12 cellular contexts compared by ENCODE assay signal in the genomic region with DNA sequence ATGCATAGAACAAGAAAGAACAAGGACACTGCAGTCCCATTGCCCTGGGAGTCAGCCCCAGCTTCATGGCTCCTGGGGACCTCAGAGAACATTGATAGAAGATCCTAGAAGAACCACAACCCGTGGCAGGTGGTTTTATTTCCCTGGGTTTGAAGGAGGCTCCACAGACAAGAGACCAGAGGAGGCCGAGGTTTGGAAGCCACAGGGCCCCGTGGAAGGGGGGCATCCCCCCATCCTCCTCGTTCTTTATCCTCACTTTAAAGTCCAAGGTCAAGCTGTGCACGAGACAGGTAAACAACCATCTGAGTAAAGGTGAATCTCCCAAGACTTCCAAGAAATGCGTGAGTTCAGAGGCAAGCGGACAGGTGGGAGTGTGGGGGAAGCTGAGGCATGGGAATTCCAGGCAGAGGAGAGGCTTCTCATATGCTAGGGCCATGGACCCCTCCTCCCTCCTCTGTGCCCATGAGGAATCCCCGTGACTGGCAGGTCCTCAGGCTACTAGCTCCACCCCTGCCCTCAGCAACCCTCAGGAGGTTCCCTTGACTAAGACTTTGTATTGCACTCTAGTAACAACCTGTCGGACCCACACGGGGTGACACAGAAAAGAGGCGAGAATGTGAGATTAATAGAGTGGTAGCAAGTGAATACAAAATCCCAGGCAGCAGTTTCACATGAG. TPM values are rescaled to one million over a fixed set of nuclear protein-coding genes. Genes with fewer than 3 reads are reported as not detected.
DNase-seq lines count a peak whose midpoint lies in the region; ATAC-seq, FAIRE-seq and TF ChIP-seq lines count a peak whose summit lies in the region.
"Had no signal": no experiment of that assay in that cellular context is flagged by ENCODE, and none has a peak within 500 bp of the region (broad histone marks: within the 10 kb centered on the region; RNA-seq: fewer than 3 reads in every experiment).

No MANE protein-coding gene starts in this region.

- 0 out of 2 replicates have a peak overlapping the region, but pooled peaks have one; percentile 8 for H2AK5ac ChIP-seq in H1 (ENCODE audit: low read depth, low read length)

- peak overlapping the region; percentile 51 to 81 (median 76) for H3K27ac ChIP-seq in BLaER1 treated with 17β-estradiol and CSF1 and Interleukin-3, amounts not matched to agents 10 nM and 100 nM
- H3K27ac ChIP-seq in GM23338 (ENCODE audit: low read depth) (no peak overlapping the region), H1 (ENCODE audit: low read depth, low read length) (no peak overlapping the region)
- H3K27ac ChIP-seq: C4-2B had no signal

- H3K56ac ChIP-seq in H1 (replicated peaks; ENCODE audit: insufficient read length, low read depth, low read length) = no peak overlapping the region

- DNase-seq in GM23338 (ENCODE audit: low spot score) (peak; percentile 56), H1 (ENCODE audit: low read depth in 1 of 2, low spot score in 2 of 2) (no peak), neural crest cell (ENCODE audit: low read depth, low spot score) (no peak), NCI-H1092 treated with DMSO at 0.1 percent for 48 hours (lab: John Stamatoyannopoulos, UW) (no peak), activated gamma-delta T cell (lab: John Stamatoyannopoulos, UW) (no peak), NCI-H1930 (lab: John Stamatoyannopoulos, UW) (no peak)
- DNase-seq in stimulated activated CD4-positive, alpha-beta T cell treated with anti-CD3 and anti-CD28 coated beads, Interleukin-4, amount 100 ng/mL, for 4 hours = no peak
- DNase-seq: NCI-H2029 had no signal

- H3K9me3 ChIP-seq in BLaER1 treated with 17β-estradiol and CSF1 and Interleukin-3, amounts not matched to agents 10 nM and 100 nM (replicated peaks in 1 of 11) = no peaks in the 10 kb centered on the region
- H3K9me3 ChIP-seq in H1 (ENCODE audit: insufficient read depth in 2 of 2, low read depth in 1 of 2, low read length in 1 of 2) = no peaks in the 10 kb centered on the region

- H4K20me1 ChIP-seq in BLaER1 treated with 17β-estradiol and CSF1 and Interleukin-3, amounts not matched to agents 10 nM and 100 nM = peaks cover 0 to 25% (median 0%) of the 10 kb centered on the region in 11 experiments; a peak in 5 of 22 replicates
- H4K20me1 ChIP-seq in GM23338 (replicated peaks; ENCODE audit: insufficient read depth) (no peaks in the 10 kb centered on the region), H1 (replicated peaks in 1 of 2; ENCODE audit: control insufficient read depth in 1 of 2, insufficient read depth in 2 of 2, low read length in 2 of 2) (no peaks in the 10 kb centered on the region)

- no peaks in the 10 kb centered on the region for H3K9me2 ChIP-seq in GM23338 (ENCODE audit: insufficient read depth)

- TF ChIP-seq RAD21 in H1 (IDR thresholded peaks at IDR 0.05 in 1 of 2, conservative IDR thresholded peaks at IDR 0.05 in 1 of 2; ENCODE audit: low read depth in 2 of 2, low read length in 2 of 2) = no peak

- H3K27me3 Mint-ChIP-seq in GM23338 (ENCODE audit: insufficient read depth, low read depth, poor library complexity) (peaks cover 7% of the 10 kb centered on the region), neural crest cell (ENCODE audit: low read depth) (no peaks in the 10 kb centered on the region)

- H3K27ac Mint-ChIP-seq in GM23338 (no peak overlapping the region), neural crest cell (ENCODE audit: unreplicated experiment) (peak overlapping the region; percentile 51)

- no peak overlapping the region for H3K14ac ChIP-seq in H1 (ENCODE audit: insufficient read length)

- TF ChIP-seq CTCF in GM23338 (conservative IDR thresholded peaks at IDR 0.05; ENCODE audit: low read depth in 2 of 2) (no peak), H1 (IDR thresholded peaks at IDR 0.05; ENCODE audit: control extremely low read depth in 1 of 3, insufficient read depth in 1 of 3, low read depth in 1 of 3, low read length in 3 of 3) (no peak), neural crest cell (conservative IDR thresholded peaks at IDR 0.05) (no peak)

- no peaks in the 10 kb centered on the region for H3K79me2 ChIP-seq in GM23338 (replicated peaks; ENCODE audit: insufficient read depth)
- no peaks in the 10 kb centered on the region for H3K79me2 ChIP-seq in H1 (ENCODE audit: control insufficient read depth in 1 of 2, insufficient read depth in 2 of 2, low read length in 2 of 2)

- no peak overlapping the region for H3K4me3 Mint-ChIP-seq in GM23338
- H3K4me3 Mint-ChIP-seq in neural crest cell = no peak overlapping the region

- H2BK120ac ChIP-seq in H1 (replicated peaks; ENCODE audit: low read depth, low read length) = no peak overlapping the region

- no peak overlapping the region for H4K5ac ChIP-seq in H1 (ENCODE audit: insufficient read length, low read depth, low read length)

- no peak overlapping the region for H3K4ac ChIP-seq in H1 (replicated peaks; ENCODE audit: insufficient read length, low read depth, low read length)

- no peak overlapping the region for H4K91ac ChIP-seq in H1 (replicated peaks; ENCODE audit: insufficient read length, low read length)

- H3K4me2 ChIP-seq in BLaER1 treated with 17β-estradiol and CSF1 and Interleukin-3, amounts not matched to agents 10 nM and 100 nM = peak overlapping the region; percentile 92 to 99 (median 96)
- no peak overlapping the region for H3K4me2 ChIP-seq in GM23338
- no peak overlapping the region for H3K4me2 ChIP-seq in H1 (ENCODE audit: insufficient read depth in 1 of 2, low read depth in 2 of 2, low read length in 2 of 2)

- no peaks in the 10 kb centered on the region for H3K79me1 ChIP-seq in H1 (ENCODE audit: low read depth, low read length)

- H3K18ac ChIP-seq in H1 (ENCODE audit: extremely low read depth, low read length) = peak overlapping the region; percentile 60

- CTCF ChIA-PET in H1 (lab: Charles Lee; ENCODE audit: partially characterized antibody) = interaction anchor here (0.6 to 1.0 kb wide), 2 partner anchors 61 to 920 kb away, joined by 3 read pairs; no protein-coding TSS in a partner anchor

- 0 out of 2 replicates have a peak overlapping the region, but pooled peaks have one; percentile 61 for H2BK15ac ChIP-seq in H1 (ENCODE audit: low read length)

- peak; percentile 29 for ATAC-seq in GM23338

- 88% methylated on average over 11 of the region's 11 CpGs; no CpG with 5 or more reads in 1 of the 2 experiments for WGBS in H1 (ENCODE audit: extremely low coverage in 1 of 2, insufficient coverage in 1 of 2, insufficient read length in 1 of 2, insufficient replicate concordance in 2 of 2, low coverage in 1 of 2, low lambda C conversion rate in 2 of 2, missing lambda C conversion rate in 1 of 2), 2 experiments

- H2AFZ ChIP-seq in GM23338 (no peak overlapping the region), H1 (ENCODE audit: low read length) (no peak overlapping the region)

- no peaks in the 10 kb centered on the region for H3K23me2 ChIP-seq in H1 (ENCODE audit: low read depth, low read length)

- H2BK12ac ChIP-seq in H1 (ENCODE audit: low read depth, low read length) = 0 out of 2 replicates have a peak overlapping the region, but pooled peaks have one; percentile 27

- H3K9me3 Mint-ChIP-seq in GM23338 = no peaks in the 10 kb centered on the region
- H3K9me3 Mint-ChIP-seq in neural crest cell = no peaks in the 10 kb centered on the region

- no peak overlapping the region; the same call in 1 of the 2 replicates for H2BK5ac ChIP-seq in H1 (ENCODE audit: low read depth, low read length)

- no peak for TF ChIP-seq POLR2A in H1 (IDR thresholded peaks at IDR 0.05; ENCODE audit: control extremely low read depth in 1 of 2, low read depth in 2 of 2, low read length in 2 of 2)

- no peak overlapping the region for H3K23ac ChIP-seq in H1 (ENCODE audit: insufficient read length)

- H3K4me1 Mint-ChIP-seq in GM23338 (peaks cover 15% of the 10 kb centered on the region; the same call in 2 of the 3 replicates), neural crest cell (no peaks in the 10 kb centered on the region)

- peak overlapping the region; percentile 15 to 75 (median 54); a peak in 17 of 20 replicates for H3K4me3 ChIP-seq in BLaER1 treated with 17β-estradiol and CSF1 and Interleukin-3, amounts not matched to agents 10 nM and 100 nM
- H3K4me3 ChIP-seq in GM23338 = no peak overlapping the region
- H3K4me3 ChIP-seq in H1 (ENCODE audit: extremely low read depth in 1 of 4, insufficient read depth in 2 of 4, low read depth in 3 of 4, low read length in 4 of 4) = no peak overlapping the region

- H3F3A ChIP-seq in GM23338 (replicated peaks; ENCODE audit: low read depth) = no peaks in the 10 kb centered on the region

- H3K9ac ChIP-seq in BLaER1 treated with 17β-estradiol and CSF1 and Interleukin-3, amounts not matched to agents 10 nM and 100 nM = peak overlapping the region; percentile 58 to 79 (median 73)
- H3K9ac ChIP-seq in H1 (replicated peaks in 1 of 4; ENCODE audit: extremely low read depth in 1 of 4, low read depth in 3 of 4, low read length in 3 of 4) = no peak overlapping the region

- no peak for FAIRE-seq in H1 (lab: Jason Lieb, UNC)
- FAIRE-seq: TTC549 had no signal

- H3K27me3 ChIP-seq in BLaER1 treated with 17β-estradiol and CSF1 and Interleukin-3, amounts not matched to agents 10 nM and 100 nM = no peaks in the 10 kb centered on the region
- H3K27me3 ChIP-seq in GM23338 (ENCODE audit: insufficient read depth) (no peaks in the 10 kb centered on the region), H1 (replicated peaks in 1 of 4; ENCODE audit: control insufficient read depth in 3 of 4, extremely low read depth in 1 of 4, insufficient read depth in 3 of 4, low read length in 3 of 4) (no peaks in the 10 kb centered on the region)

- peaks cover 26 to 52% (median 39%) of the 10 kb centered on the region in 10 experiments for H3K4me1 ChIP-seq in BLaER1 treated with 17β-estradiol and CSF1 and Interleukin-3, amounts not matched to agents 10 nM and 100 nM
- H3K4me1 ChIP-seq in GM23338 (ENCODE audit: insufficient read depth) = no peaks in the 10 kb centered on the region; the same call in 1 of the 2 replicates
- H3K4me1 ChIP-seq in H1 (replicated peaks in 1 of 4; ENCODE audit: control insufficient read depth in 3 of 4, insufficient read depth in 4 of 4, low read length in 3 of 4) = peaks cover 0 to 16% (median 6%) of the 10 kb centered on the region in 4 experiments; a peak in 3 of 7 replicates

- H3K36me3 Mint-ChIP-seq in GM23338 (ENCODE audit: low read depth) = no peaks in the 10 kb centered on the region
- H3K36me3 Mint-ChIP-seq in neural crest cell (ENCODE audit: low read depth) = no peaks in the 10 kb centered on the region

- POLR2A ChIA-PET in H1 (lab: Charles Lee; ENCODE audit: partially characterized antibody) = no interaction called here

- peaks cover 4 to 35% (median 25%) of the 10 kb centered on the region in 11 experiments; a peak in 18 of 22 replicates for H3K36me3 ChIP-seq in BLaER1 treated with 17β-estradiol and CSF1 and Interleukin-3, amounts not matched to agents 10 nM and 100 nM
- H3K36me3 ChIP-seq in GM23338 (ENCODE audit: insufficient read depth) (no peaks in the 10 kb centered on the region), H1 (ENCODE audit: control insufficient read depth in 2 of 4, insufficient read depth in 4 of 4, low read length in 3 of 4) (no peaks in the 10 kb centered on the region)

- H4K8ac ChIP-seq in H1 (ENCODE audit: extremely low read depth, insufficient read depth, low read length) = 0 out of 2 replicates have a peak overlapping the region, but pooled peaks have one; percentile 71

- no peak for TF ChIP-seq EP300 in H1 (IDR thresholded peaks at IDR 0.05; ENCODE audit: borderline replicate concordance in 1 of 2, low read depth in 2 of 2, low read length in 2 of 2)

- H2BK20ac ChIP-seq in H1 (ENCODE audit: low read length) = no peak overlapping the region

RNA-seq across cellular contexts. Expression of a gene that starts 0.9 kb away (rescaled TPM):
- total RNA-seq in GM23338 (2014; rRNA removed; shearing (Covaris generic)) = 1.7 and 3.5 TPM in 2 replicates
- polyA plus RNA-seq in GM23338 (2016; fragmentation: Nextera tagmentation; extraction: Ambion mirVana) = 2.2 and 2.4 TPM in 2 replicates
- total RNA-seq in H1 (2021; fragmentation: NEBNext Ultra II Directional; extraction: Animal tissue kit (Norgen Biotek cat#: 25700)) = 3.4 and 4.0 TPM in 2 replicates
- 2.0 and 2.1 TPM in 2 replicates for polyA plus RNA-seq in H1 (2011; rRNA removed)
- polyA plus RNA-seq in H1 (2011; cell fraction: cytosol; rRNA removed) = 1.5 TPM
- polyA plus RNA-seq in H1 (2011; cell fraction: nucleus; rRNA removed) = 1.4 TPM
- polyA plus RNA-seq in H1 (2012, experiment 1 of 2) = 1.5 to 4.1 TPM (median 2.7 TPM) in 4 replicates
- 2.9 TPM for polyA plus RNA-seq in H1 (2012, experiment 2 of 2)
- 3.4 TPM for polyA plus RNA-seq in H1 (2013, experiment 1 of 2)
- 3.3 TPM for polyA plus RNA-seq in H1 (2013, experiment 2 of 2)
- polyA minus RNA-seq in H1 (2011; rRNA and poly(A)+ RNA removed) = 0.50 and 0.83 TPM in 2 replicates
- polyA minus RNA-seq in H1 (2011; cell fraction: cytosol; rRNA and poly(A)+ RNA removed) = 1.0 TPM
- 1.6 TPM for polyA minus RNA-seq in H1 (2011; cell fraction: nucleus; rRNA and poly(A)+ RNA removed)
- total RNA-seq in neural crest cell = 0.96 and 1.7 TPM in 2 replicates

RNA-seq across cellular contexts. Expression of a gene that starts 13.9 kb away (rescaled TPM):
- 0.12 and 0.17 TPM in 2 replicates for total RNA-seq in GM23338 (2014; rRNA removed; shearing (Covaris generic))
- polyA plus RNA-seq in GM23338 (2016; fragmentation: Nextera tagmentation; extraction: Ambion mirVana) (0.34 TPM in 1 of 2 replicates, not detected in the other), H1 (2011; rRNA removed) (0.29 and 0.44 TPM in 2 replicates)
- 0.23 and 0.35 TPM in 2 replicates for total RNA-seq in H1 (2021; fragmentation: NEBNext Ultra II Directional; extraction: Animal tissue kit (Norgen Biotek cat#: 25700))
- polyA plus RNA-seq in H1 (2011; cell fraction: cytosol; rRNA removed) = 0.40 TPM
- polyA plus RNA-seq in H1 (2011; cell fraction: nucleus; rRNA removed) = 0.86 TPM
- 0.32 to 0.53 TPM (median 0.39 TPM) in 3 of 4 replicates, not detected in the other for polyA plus RNA-seq in H1 (2012, experiment 1 of 2)
- not detected for polyA plus RNA-seq in H1 (2012, experiment 2 of 2)
- 0.49 TPM for polyA plus RNA-seq in H1 (2013, experiment 1 of 2)
- polyA plus RNA-seq in H1 (2013, experiment 2 of 2) = 0.40 TPM
- not detected in 2 replicates for polyA minus RNA-seq in H1 (2011; rRNA and poly(A)+ RNA removed)
- polyA minus RNA-seq in H1 (2011; cell fraction: cytosol; rRNA and poly(A)+ RNA removed) = not detected
- not detected for polyA minus RNA-seq in H1 (2011; cell fraction: nucleus; rRNA and poly(A)+ RNA removed)
- total RNA-seq in neural crest cell = 0.23 TPM in 1 of 2 replicates, not detected in the other
- total RNA-seq: LHCN-M2 had no signal

RNA-seq across cellular contexts. Expression of a gene that starts 27.1 kb away (rescaled TPM):
- 0.14 TPM in 1 of 2 replicates, not detected in the other for total RNA-seq in GM23338 (2014; rRNA removed; shearing (Covaris generic))
- polyA plus RNA-seq in GM23338 (2016; fragmentation: Nextera tagmentation; extraction: Ambion mirVana) (not detected in 2 replicates), H1 (2011; rRNA removed) (0.05 and 0.09 TPM in 2 replicates)
- not detected in 2 replicates for total RNA-seq in H1 (2021; fragmentation: NEBNext Ultra II Directional; extraction: Animal tissue kit (Norgen Biotek cat#: 25700))
- not detected for polyA plus RNA-seq in H1 (2011; cell fraction: cytosol; rRNA removed)
- not detected for polyA plus RNA-seq in H1 (2011; cell fraction: nucleus; rRNA removed)
- polyA plus RNA-seq in H1 (2012, experiment 1 of 2) = 0.36 TPM in 1 of 4 replicates, not detected in the others
- 0.25 TPM for polyA plus RNA-seq in H1 (2012, experiment 2 of 2)
- polyA plus RNA-seq in H1 (2013, experiment 1 of 2) = not detected
- polyA plus RNA-seq in H1 (2013, experiment 2 of 2) = 0.06 TPM
- polyA minus RNA-seq in H1 (2011; rRNA and poly(A)+ RNA removed) = not detected in 2 replicates
- polyA minus RNA-seq in H1 (2011; cell fraction: cytosol; rRNA and poly(A)+ RNA removed) = not detected
- polyA minus RNA-seq in H1 (2011; cell fraction: nucleus; rRNA and poly(A)+ RNA removed) = not detected
- not detected in 2 replicates for total RNA-seq in neural crest cell

RNA-seq across cellular contexts. Expression of a gene that starts 57.0 kb away (rescaled TPM):
- 10.0 and 10.8 TPM in 2 replicates for total RNA-seq in GM23338 (2014; rRNA removed; shearing (Covaris generic))
- polyA plus RNA-seq in GM23338 (2016; fragmentation: Nextera tagmentation; extraction: Ambion mirVana) (17.6 and 20.0 TPM in 2 replicates), H1 (2011; rRNA removed) (3.1 and 5.8 TPM in 2 replicates)
- 22.7 and 23.2 TPM in 2 replicates for total RNA-seq in H1 (2021; fragmentation: NEBNext Ultra II Directional; extraction: Animal tissue kit (Norgen Biotek cat#: 25700))
- 4.9 TPM for polyA plus RNA-seq in H1 (2011; cell fraction: cytosol; rRNA removed)
- polyA plus RNA-seq in H1 (2011; cell fraction: nucleus; rRNA removed) = 15.2 TPM
- polyA plus RNA-seq in H1 (2012, experiment 1 of 2) = 18.0 to 25.6 TPM (median 21.2 TPM) in 4 replicates
- 16.2 TPM for polyA plus RNA-seq in H1 (2012, experiment 2 of 2)
- polyA plus RNA-seq in H1 (2013, experiment 1 of 2) = 18.4 TPM
- 15.5 TPM for polyA plus RNA-seq in H1 (2013, experiment 2 of 2)
- 1.1 and 5.2 TPM in 2 replicates for polyA minus RNA-seq in H1 (2011; rRNA and poly(A)+ RNA removed)
- polyA minus RNA-seq in H1 (2011; cell fraction: cytosol; rRNA and poly(A)+ RNA removed) = 4.7 TPM
- 15.0 TPM for polyA minus RNA-seq in H1 (2011; cell fraction: nucleus; rRNA and poly(A)+ RNA removed)
- total RNA-seq in neural crest cell = 34.4 and 41.1 TPM in 2 replicates

Comparison
In these comparisons a context has a peak if more than half of its experiments do, and no peak if none do; other contexts are left out.
1. H3K27ac ChIP-seq: peak in BLaER1 treated with 17β-estradiol and CSF1 and Interleukin-3, amounts not matched to agents 10 nM and 100 nM (11 of 11); none in GM23338 (single experiment) and H1 (single experiment).
2. H3K4me2 ChIP-seq: peak in BLaER1 treated with 17β-estradiol and CSF1 and Interleukin-3, amounts not matched to agents 10 nM and 100 nM (11 of 11); none in GM23338 (single experiment) and H1 (0 of 2).
3. H3K4me3 ChIP-seq: peak in BLaER1 treated with 17β-estradiol and CSF1 and Interleukin-3, amounts not matched to agents 10 nM and 100 nM (10 of 10); none in GM23338 (single experiment) and H1 (0 of 4).
4. H3K9ac ChIP-seq: peak in BLaER1 treated with 17β-estradiol and CSF1 and Interleukin-3, amounts not matched to agents 10 nM and 100 nM (11 of 11); none in H1 (0 of 4).